ENCODE assay signal across 21 cellular contexts in the genomic region with DNA sequence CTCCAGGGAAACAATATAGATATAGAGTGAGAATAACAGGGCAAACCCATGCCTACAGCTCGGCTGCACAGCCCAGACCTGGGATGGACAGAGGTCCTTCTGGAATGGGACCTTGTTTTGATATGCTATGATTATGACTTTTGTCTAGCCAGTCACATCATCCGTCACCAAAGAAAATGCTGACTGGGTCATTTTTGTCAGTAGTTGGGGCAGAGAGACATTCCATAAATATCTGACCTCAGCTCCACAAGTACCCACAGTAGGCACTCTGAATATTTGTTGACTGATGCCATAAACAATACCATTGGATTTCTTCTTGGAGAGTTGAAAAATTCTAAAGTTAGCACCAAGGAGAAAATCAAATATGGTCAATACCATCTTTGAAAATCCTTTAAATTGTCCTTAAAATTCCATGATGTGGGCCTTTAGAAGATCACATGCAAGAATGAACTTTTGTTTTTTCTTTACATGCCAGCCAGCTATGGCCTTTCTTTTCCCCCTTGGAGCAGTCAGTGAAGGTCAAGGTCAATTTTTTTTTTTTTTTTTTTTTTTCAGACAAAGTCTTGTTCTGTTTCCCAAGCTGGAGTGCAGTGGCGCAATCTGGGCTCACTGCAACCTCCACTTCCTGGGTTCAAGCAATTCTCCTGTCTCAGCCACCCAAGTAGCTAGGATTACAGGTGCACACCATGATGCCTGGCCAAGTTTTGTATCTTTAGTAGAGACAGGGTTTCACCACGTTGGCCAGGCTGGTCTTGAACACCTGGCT. TPM values are rescaled to one million over a fixed set of nuclear protein-coding genes. Genes with fewer than 3 reads are reported as not detected.
"Had no signal": no experiment of that assay in that cellular context is flagged by ENCODE, and none has a peak within 500 bp of the region (broad histone marks: within the 10 kb centered on the region; RNA-seq: fewer than 3 reads in every experiment).

No MANE protein-coding gene starts in this region.

- DNase-seq: cortex of kidney; dorsolateral prefrontal cortex; effector CD8-positive, alpha-beta T cell; foreskin melanocyte; head of caudate nucleus; kidney; left colon; left ventricle myocardium superior; mesenchymal stem cell; midbrain; naive B cell; occipital lobe; psoas muscle; sigmoid colon; small intestine; stimulated activated CD4-positive, alpha-beta T cell treated with anti-CD3 and anti-CD28 coated beads, Interleukin-2, amount 100 ng/mL, for 48 hours; stimulated activated naive CD4-positive, alpha-beta T cell treated with Interleukin-2 at 50 U/mL for 16 hours had no signal

- H2AFZ ChIP-seq: hepatocyte had no signal

- H3K9me3 ChIP-seq: psoas muscle, sigmoid colon had no signal

- H3K9me3 Mint-ChIP-seq: nephron had no signal

- H3K27ac Mint-ChIP-seq: nephron had no signal

- H3K27ac ChIP-seq: dorsolateral prefrontal cortex, hepatocyte, psoas muscle, sigmoid colon had no signal

- H3K4me1 ChIP-seq: psoas muscle, sigmoid colon had no signal

- H3K4me2 ChIP-seq: hepatocyte had no signal

- H3K4me3 ChIP-seq: dorsolateral prefrontal cortex, hepatocyte, lung, psoas muscle, sigmoid colon had no signal

- FAIRE-seq: kidney, small intestine, urothelium cell line had no signal

- H3K27me3 Mint-ChIP-seq: naive B cell had no signal

- H3K4me3 Mint-ChIP-seq: nephron had no signal

- H3K79me2 ChIP-seq: hepatocyte had no signal

- ATAC-seq: left ventricle myocardium superior, psoas muscle had no signal

- H3K27me3 ChIP-seq: dorsolateral prefrontal cortex, hepatocyte, sigmoid colon had no signal

- H3K4me1 Mint-ChIP-seq: nephron had no signal

RNA-seq across cellular contexts. Expression of a gene that starts 22.7 kb away (rescaled TPM):
- total RNA-seq: dorsolateral prefrontal cortex, left ventricle myocardium superior, lung, occipital lobe, psoas muscle, sigmoid colon had no signal
- polyA plus RNA-seq: lung had no signal
